In genomic region chr13:27960362-27961226, GRCh38 we compare ENCODE assay signal across 9 cellular contexts. TPM values are rescaled to one million over a fixed set of nuclear protein-coding genes. Genes with fewer than 3 reads are reported as not detected.
DNase-seq lines count a peak whose midpoint lies in the region; ATAC-seq and TF ChIP-seq lines count a peak whose summit lies in the region.
"Had no signal": no experiment of that assay in that cellular context is flagged by ENCODE, and none has a peak within 500 bp of the region (broad histone marks: within the 10 kb centered on the region; RNA-seq: fewer than 3 reads in every experiment).

No MANE protein-coding gene starts in this region.

- no peak overlapping the region for H3K27ac ChIP-seq in brain microvascular endothelial cell
- H3K27ac ChIP-seq: KMS-11 had no signal

- TF ChIP-seq CTCF in AG09319 (IDR thresholded peaks at IDR 0.05; ENCODE audit: low read depth, low read length) = peak; percentile 33
- TF ChIP-seq CTCF in brain microvascular endothelial cell (IDR thresholded peaks at IDR 0.05; ENCODE audit: low read depth, low read length, missing control alignments) = peak; percentile 45

- H3K4me3 ChIP-seq in brain microvascular endothelial cell (ENCODE audit: low read depth, low read length) = no peak overlapping the region

- in situ Hi-C loops in brain microvascular endothelial cell (cut with HindIII; ENCODE audit: low pct_ligation_motif_present, low sequenced_read_pairs) = no loop called here

- H3K36me3 ChIP-seq in brain microvascular endothelial cell (replicated peaks) = no peaks in the 10 kb centered on the region

- ATAC-seq in GM18498 (IDR thresholded peaks at IDR 0.05; ENCODE audit: unreplicated experiment) (peak; percentile 69), GM18502 (IDR thresholded peaks at IDR 0.05; ENCODE audit: poor library complexity, unreplicated experiment) (no peak)

- peaks cover 87% of the 10 kb centered on the region for H3K27me3 ChIP-seq in brain microvascular endothelial cell (replicated peaks)

- DNase-seq in AG09319 (ENCODE audit: extremely low read depth, low read depth) = no peak
- DNase-seq in NCI-H69 (lab: John Stamatoyannopoulos, UW) = peak; percentile 58
- peak; percentile 34 for DNase-seq in brain microvascular endothelial cell
- peak; percentile 12 for DNase-seq in kidney glomerular epithelial cell (lab: John Stamatoyannopoulos, UW)
- peak; percentile 13 for DNase-seq in stromal cell of bone marrow (ENCODE audit: low read depth)
- no peak for DNase-seq in ureter (ENCODE audit: low spot score)

RNA-seq across cellular contexts. Expression of gene CDX2, which starts 8.5 kb away (rescaled TPM):
- not detected for total RNA-seq in ureter

RNA-seq across cellular contexts. Expression of gene URAD, which starts 27.9 kb away (rescaled TPM):
- total RNA-seq in ureter = not detected

RNA-seq across cellular contexts. Expression of gene PDX1, which starts 40.8 kb away (rescaled TPM):
- not detected for total RNA-seq in ureter

Comparison
In these comparisons a context has a peak if more than half of its experiments do, and no peak if none do; other contexts are left out.
1. DNase-seq: peak in NCI-H69 (single experiment), brain microvascular endothelial cell (single experiment), kidney glomerular epithelial cell (single experiment) and stromal cell of bone marrow (single experiment); none in AG09319 (single experiment) and ureter (single experiment).